In the genomic region with DNA sequence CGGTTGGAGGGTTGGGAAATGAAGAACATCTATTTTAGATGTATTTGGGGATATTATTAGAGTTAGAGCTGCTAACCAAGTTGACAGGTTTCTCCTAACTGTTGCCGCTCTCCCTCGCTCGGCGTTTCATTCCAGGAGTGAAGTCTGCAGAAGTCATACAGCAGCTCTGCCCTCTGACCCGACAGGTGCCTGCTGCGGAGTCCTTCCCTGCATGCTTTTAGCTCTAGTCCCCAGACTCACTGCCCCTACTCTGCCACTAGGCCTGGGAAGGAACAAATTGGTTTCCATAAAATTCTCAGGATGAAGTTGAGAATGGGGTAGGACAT, we compare ENCODE assay signal across 21 cellular contexts.
DNase-seq lines count a peak whose midpoint lies in the region; ATAC-seq and TF ChIP-seq lines count a peak whose summit lies in the region.
"Had no signal": no experiment of that assay in that cellular context is flagged by ENCODE, and none has a peak within 500 bp of the region (broad histone marks: within the 10 kb centered on the region; RNA-seq: fewer than 3 reads in every experiment).

No MANE protein-coding gene starts in this region.

- H3K4me1 ChIP-seq in HEK293 (ENCODE audit: control insufficient read depth, insufficient read depth, low read length): peaks cover 10% of the 10 kb centered on the region; the same call in 1 of the 2 replicates
- H3K4me1 ChIP-seq in SJCRH30: peaks cover 74% of the 10 kb centered on the region
- peaks cover 51 to 63% of the 10 kb centered on the region in 2 experiments for H3K4me1 ChIP-seq in trophoblast cell (ENCODE audit: control insufficient read depth in 1 of 2, insufficient read depth in 2 of 2, low read length in 2 of 2)

- H3K18ac ChIP-seq in trophoblast cell (ENCODE audit: low read length): no peak overlapping the region

- peaks cover 15% of the 10 kb centered on the region for H3K9me3 Mint-ChIP-seq in glutamatergic neuron (ENCODE audit: unreplicated experiment)
- H3K9me3 Mint-ChIP-seq: activated CD4-positive, alpha-beta T cell treated with anti-CD3 and anti-CD28 coated beads, Interleukin-2, amount 10 ng/mL, durations not matched to agents 7 days and 5 days; activated T-helper 1 cell treated with anti-CD3 and anti-CD28 coated beads, Interleukin-12 subunit alpha, Interleukin-12 subunit beta, Interleukin-2, Interleukin-4 antibody, amounts not matched to agents 30 ng/mL and 10 ng/mL and 1 ng/mL, durations not matched to agents 14 hours and 24 hours and 36 hours; CD4-positive, CD25-positive, alpha-beta regulatory T cell; memory B cell; naive thymus-derived CD4-positive, alpha-beta T cell; stimulated activated memory B cell treated with anti-CD40 and anti-IgM and Interleukin-4, amounts not matched to agents 10 μg/mL and 1 μg/mL and 100 μg/mL, for 72 hours had no signal

- WGBS in trophoblast cell (ENCODE audit: extremely low coverage, insufficient coverage, insufficient read length): no CpG with 5 or more reads among the region's 7 CpGs

- H3K36me3 ChIP-seq in HEK293 (ENCODE audit: control insufficient read depth in 2 of 2, insufficient read depth in 1 of 2, low read length in 2 of 2) (peaks cover 0 to 9% of the 10 kb centered on the region in 2 experiments; a peak in 1 of 3 replicates), SJCRH30 (peaks cover 30% of the 10 kb centered on the region), trophoblast cell (ENCODE audit: control insufficient read depth in 1 of 2, insufficient read depth in 2 of 2, low read length in 2 of 2) (peaks cover 12 to 22% of the 10 kb centered on the region in 2 experiments)
- H3K36me3 ChIP-seq: SJSA1 had no signal

- no peaks in the 10 kb centered on the region for H3K36me3 Mint-ChIP-seq in glutamatergic neuron (ENCODE audit: unreplicated experiment)
- H3K36me3 Mint-ChIP-seq: CD4-positive, CD25-positive, alpha-beta regulatory T cell; memory B cell; naive thymus-derived CD4-positive, alpha-beta T cell; stimulated activated memory B cell treated with anti-CD40 and anti-IgM and Interleukin-4, amounts not matched to agents 10 μg/mL and 1 μg/mL and 100 μg/mL, for 72 hours had no signal

- H3K27ac Mint-ChIP-seq in glutamatergic neuron (ENCODE audit: unreplicated experiment): peak overlapping the region; percentile 41
- H3K27ac Mint-ChIP-seq: activated CD4-positive, alpha-beta T cell treated with anti-CD3 and anti-CD28 coated beads, Interleukin-2, amount 10 ng/mL, durations not matched to agents 7 days and 5 days; activated T-helper 1 cell treated with anti-CD3 and anti-CD28 coated beads, Interleukin-12 subunit alpha, Interleukin-12 subunit beta, Interleukin-2, Interleukin-4 antibody, amounts not matched to agents 30 ng/mL and 10 ng/mL and 1 ng/mL, durations not matched to agents 14 hours and 24 hours and 36 hours; CD4-positive, CD25-positive, alpha-beta regulatory T cell; memory B cell; naive thymus-derived CD4-positive, alpha-beta T cell; stimulated activated memory B cell treated with anti-CD40 and anti-IgM and Interleukin-4, amounts not matched to agents 10 μg/mL and 1 μg/mL and 100 μg/mL, for 72 hours; T-helper 17 cell had no signal

- H3K9me3 ChIP-seq in HEK293 (ENCODE audit: control insufficient read depth, insufficient read depth, low read depth, low read length) (no peaks in the 10 kb centered on the region), SJCRH30 (replicated peaks) (no peaks in the 10 kb centered on the region), trophoblast cell (ENCODE audit: insufficient read depth, low read depth, low read length) (no peaks in the 10 kb centered on the region)
- H3K9me3 ChIP-seq: SJSA1 had no signal

- ATAC-seq in HG03159 (IDR thresholded peaks at IDR 0.05; ENCODE audit: unreplicated experiment) (no peak), HG03469 (IDR thresholded peaks at IDR 0.05; ENCODE audit: unreplicated experiment) (no peak), GM21737 (IDR thresholded peaks at IDR 0.05; ENCODE audit: unreplicated experiment) (no peak)
- ATAC-seq: naive thymus-derived CD4-positive, alpha-beta T cell; stimulated activated memory B cell treated with anti-CD40 and anti-IgM and Interleukin-4, amounts not matched to agents 10 μg/mL and 1 μg/mL and 100 μg/mL, for 72 hours; T-helper 17 cell had no signal

- DNase-seq in SJCRH30: no peak
- no peak for DNase-seq in glutamatergic neuron
- peak in 1 of 2 donors; percentile 52 for DNase-seq in trophoblast cell
- no peak for DNase-seq in head of caudate nucleus
- DNase-seq: activated CD4-positive, alpha-beta T cell treated with anti-CD3 and anti-CD28 coated beads, Interleukin-2, amount 10 ng/mL, durations not matched to agents 7 days and 5 days; activated naive CD4-positive, alpha-beta T cell treated with anti-CD3 and anti-CD28 coated beads, Interleukin-2, amount 50 U/mL, for 16 hours; CD4-positive, CD25-positive, alpha-beta regulatory T cell; foreskin melanocyte; GF-D8; kidney; naive thymus-derived CD4-positive, alpha-beta T cell; T-helper 17 cell had no signal

- TF ChIP-seq CTCF in HEK293 (tag by site-specific recombination; IDR thresholded peaks at IDR 0.05): no peak
- no peak for TF ChIP-seq CTCF in glutamatergic neuron (IDR thresholded peaks at IDR 0.05; ENCODE audit: partially characterized antibody, unreplicated experiment)

- peaks cover 45% of the 10 kb centered on the region for H3K79me1 ChIP-seq in trophoblast cell (ENCODE audit: low read length)

- no peak overlapping the region for H3K4ac ChIP-seq in trophoblast cell (ENCODE audit: low read depth, low read length)

- H3K27ac ChIP-seq in HEK293 (ENCODE audit: extremely low read depth, low read depth, low read length): no peak overlapping the region
- peak overlapping the region; percentile 81 for H3K27ac ChIP-seq in SJCRH30
- H3K27ac ChIP-seq in trophoblast cell (ENCODE audit: low read depth, low read length): peak overlapping the region; percentile 53
- H3K27ac ChIP-seq: parathyroid adenoma, SJSA1 had no signal

- H4K91ac ChIP-seq in trophoblast cell (ENCODE audit: low read depth, low read length): no peak overlapping the region

- H3K4me3 ChIP-seq in HEK293 (ENCODE audit: low read depth, low read length) (no peak overlapping the region), SJCRH30 (no peak overlapping the region), trophoblast cell (ENCODE audit: low read depth, low read length) (no peak overlapping the region)
- H3K4me3 ChIP-seq: SJSA1 had no signal

- H2AFZ ChIP-seq in trophoblast cell (ENCODE audit: insufficient read depth, low read length, poor library complexity): no peak overlapping the region
- H2AFZ ChIP-seq: parathyroid adenoma had no signal

- no peak overlapping the region for H2BK120ac ChIP-seq in trophoblast cell (ENCODE audit: insufficient read depth, low read length, poor library complexity)

- CTCF ChIA-PET in HEK293 (lab: Yijun Ruan, JAX): interaction anchor here (0.7 to 1.0 kb wide), 5 partner anchors 11 to 146 kb away, joined by 3 to 5 read pairs (median 3); no protein-coding TSS in a partner anchor

- H3K23ac ChIP-seq in trophoblast cell (ENCODE audit: low read length): no peak overlapping the region

- H3K4me2 ChIP-seq in trophoblast cell (ENCODE audit: low read length): no peak overlapping the region

- POLR2A ChIA-PET in HEK293 (lab: Yijun Ruan, JAX): interaction anchor here (0.8 to 1.0 kb wide), 2 partner anchors 13 to 24 kb away, joined by 3 to 8 read pairs; no protein-coding TSS in a partner anchor

- peaks cover 42% of the 10 kb centered on the region for H3K4me1 Mint-ChIP-seq in glutamatergic neuron (ENCODE audit: low read depth, unreplicated experiment)
- H3K4me1 Mint-ChIP-seq: activated CD4-positive, alpha-beta T cell treated with anti-CD3 and anti-CD28 coated beads, Interleukin-2, amount 10 ng/mL, durations not matched to agents 7 days and 5 days; CD4-positive, CD25-positive, alpha-beta regulatory T cell; naive thymus-derived CD4-positive, alpha-beta T cell; stimulated activated memory B cell treated with anti-CD40 and anti-IgM and Interleukin-4, amounts not matched to agents 10 μg/mL and 1 μg/mL and 100 μg/mL, for 72 hours; T-helper 17 cell had no signal

- intact Hi-C loops in head of caudate nucleus (cut with DNase I): no loop called here

- peaks cover 10% of the 10 kb centered on the region for H3K27me3 Mint-ChIP-seq in glutamatergic neuron (ENCODE audit: unreplicated experiment)
- H3K27me3 Mint-ChIP-seq: CD4-positive, CD25-positive, alpha-beta regulatory T cell had no signal

- H3K14ac ChIP-seq in trophoblast cell (ENCODE audit: low read length): no peak overlapping the region

- H3K27me3 ChIP-seq in SJCRH30 (no peaks in the 10 kb centered on the region), trophoblast cell (ENCODE audit: insufficient read depth, low read length) (no peaks in the 10 kb centered on the region)
- H3K27me3 ChIP-seq: SJSA1 had no signal

- no peak overlapping the region for H4K8ac ChIP-seq in trophoblast cell (ENCODE audit: low read depth, low read length)

- H4K12ac ChIP-seq in trophoblast cell (ENCODE audit: low read depth, low read length): no peak overlapping the region

- H3K4me3 Mint-ChIP-seq in glutamatergic neuron (ENCODE audit: unreplicated experiment): no peak overlapping the region
- H3K4me3 Mint-ChIP-seq: activated CD4-positive, alpha-beta T cell treated with anti-CD3 and anti-CD28 coated beads, Interleukin-2, amount 10 ng/mL, durations not matched to agents 7 days and 5 days; activated T-helper 1 cell treated with anti-CD3 and anti-CD28 coated beads, Interleukin-12 subunit alpha, Interleukin-12 subunit beta, Interleukin-2, Interleukin-4 antibody, amounts not matched to agents 30 ng/mL and 10 ng/mL and 1 ng/mL, durations not matched to agents 14 hours and 24 hours and 36 hours; CD4-positive, CD25-positive, alpha-beta regulatory T cell; memory B cell; naive thymus-derived CD4-positive, alpha-beta T cell; stimulated activated memory B cell treated with anti-CD40 and anti-IgM and Interleukin-4, amounts not matched to agents 10 μg/mL and 1 μg/mL and 100 μg/mL, for 72 hours; T-helper 17 cell had no signal

- no peak overlapping the region for H3K9ac ChIP-seq in trophoblast cell (ENCODE audit: low read length)
- H3K9ac ChIP-seq: parathyroid adenoma had no signal

- peaks cover 21% of the 10 kb centered on the region for H3K79me2 ChIP-seq in trophoblast cell (ENCODE audit: control insufficient read depth, insufficient read depth, low read length, poor library complexity)
- H3K79me2 ChIP-seq: parathyroid adenoma had no signal

- H2AK5ac ChIP-seq in trophoblast cell (ENCODE audit: low read length): no peak overlapping the region

- H2BK12ac ChIP-seq in trophoblast cell (ENCODE audit: low read length): no peak overlapping the region

- no peak overlapping the region for H2BK5ac ChIP-seq in trophoblast cell (ENCODE audit: low read depth, low read length, poor library complexity)
